Comparison of ENCODE assay signal across 21 cellular contexts in the genomic region with DNA sequence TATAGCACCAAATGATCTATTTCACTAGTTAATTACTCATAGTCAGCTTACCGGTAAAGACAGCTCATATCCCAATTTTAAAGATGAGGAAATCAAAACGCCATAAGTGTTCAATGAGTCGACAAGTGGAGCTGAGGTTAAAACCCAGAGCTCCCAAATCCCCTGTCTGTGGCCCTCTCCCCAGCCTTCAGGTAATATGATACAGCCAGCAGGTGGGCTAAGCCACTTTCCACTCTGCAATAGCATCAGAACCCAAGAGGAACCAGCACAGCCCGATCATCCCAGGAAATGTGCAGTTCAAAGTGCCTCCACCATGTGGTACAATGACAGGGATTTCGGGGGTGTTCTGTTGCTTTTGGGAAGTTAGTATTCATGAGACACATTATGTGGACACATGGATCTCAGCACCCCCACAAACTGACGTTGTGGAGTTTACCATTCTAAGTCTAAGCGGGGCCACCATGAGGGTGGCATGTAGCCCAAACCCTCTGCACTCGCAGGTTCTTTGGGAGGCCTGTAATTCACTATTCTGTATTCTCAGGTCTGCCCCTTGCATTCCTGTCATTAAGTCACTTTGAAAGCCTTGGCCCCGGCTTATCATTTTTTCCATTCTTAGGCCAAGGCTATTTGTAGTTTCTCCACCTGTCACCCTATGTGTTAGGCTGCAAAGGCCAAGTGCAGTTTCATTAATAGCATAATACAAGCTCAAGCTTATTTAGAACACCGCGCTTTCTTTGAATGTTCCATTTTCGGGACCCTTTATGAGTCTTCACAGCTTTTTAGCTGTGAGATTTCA. TPM values are rescaled to one million over a fixed set of nuclear protein-coding genes. Genes with fewer than 3 reads are reported as not detected.
DNase-seq lines count a peak whose midpoint lies in the region; ATAC-seq, FAIRE-seq and TF ChIP-seq lines count a peak whose summit lies in the region.
"Had no signal": no experiment of that assay in that cellular context is flagged by ENCODE, and none has a peak within 500 bp of the region (broad histone marks: within the 10 kb centered on the region; RNA-seq: fewer than 3 reads in every experiment).

No MANE protein-coding gene starts in this region.

- no peaks in the 10 kb centered on the region for H4K20me1 ChIP-seq in K562 (replicated peaks; ENCODE audit: control insufficient read depth, insufficient read depth, low read length)

- no peaks in the 10 kb centered on the region for H3K36me3 Mint-ChIP-seq in activated T-helper 1 cell treated with anti-CD3 and anti-CD28 coated beads, Interleukin-12 subunit alpha, Interleukin-12 subunit beta, Interleukin-2, Interleukin-4 antibody, amounts not matched to agents 30 ng/mL and 10 ng/mL and 1 ng/mL, durations not matched to agents 14 hours and 24 hours and 36 hours (ENCODE audit: low read depth)
- H3K36me3 Mint-ChIP-seq: CD14-positive monocyte, IgD-negative memory B cell had no signal

- H3K4me1 Mint-ChIP-seq in activated T-helper 1 cell treated with anti-CD3 and anti-CD28 coated beads, Interleukin-12 subunit alpha, Interleukin-12 subunit beta, Interleukin-2, Interleukin-4 antibody, amounts not matched to agents 30 ng/mL and 10 ng/mL and 1 ng/mL, durations not matched to agents 14 hours and 24 hours and 36 hours (ENCODE audit: low read depth) = no peaks in the 10 kb centered on the region

- no peaks in the 10 kb centered on the region for H3K9me1 ChIP-seq in K562 (ENCODE audit: control insufficient read depth, insufficient read depth, low read length)

- TF ChIP-seq EP300 in K562 (IDR thresholded peaks at IDR 0.05; ENCODE audit: low read length) = no peak

- FAIRE-seq in K562 (lab: Jason Lieb, UNC) = no peak
- FAIRE-seq: GM12892, HTR-8/SVneo had no signal

- no peak for DNase-seq in K562 (ENCODE audit: extremely low read depth in 1 of 4, low spot score in 3 of 4)
- DNase-seq in right cardiac atrium = no peak
- DNase-seq in psoas muscle = no peak
- DNase-seq in T-helper 9 cell = no peak
- no peak for DNase-seq in NCI-H526 treated with DMSO at 0.1 percent for 48 hours (lab: John Stamatoyannopoulos, UW)
- DNase-seq in activated T-helper 1 cell treated with anti-CD3 and anti-CD28 coated beads, Interleukin-12 subunit alpha, Interleukin-12 subunit beta, Interleukin-2, Interleukin-4 antibody, amounts not matched to agents 30 ng/mL and 10 ng/mL and 1 ng/mL, durations not matched to agents 14 hours and 24 hours and 36 hours (ENCODE audit: low spot score) = no peak
- DNase-seq: ACHN, AML-193, Caco-2, DMS153, NCI-H1417, NCI-H187 treated with DMSO at 0.1 percent for 48 hours, NCI-H446, NCI-H774, SK-N-SH had no signal

- H3K27me3 Mint-ChIP-seq in activated T-helper 1 cell treated with anti-CD3 and anti-CD28 coated beads, Interleukin-12 subunit alpha, Interleukin-12 subunit beta, Interleukin-2, Interleukin-4 antibody, amounts not matched to agents 30 ng/mL and 10 ng/mL and 1 ng/mL, durations not matched to agents 14 hours and 24 hours and 36 hours (ENCODE audit: insufficient read depth) = peaks cover 2% of the 10 kb centered on the region
- H3K27me3 Mint-ChIP-seq: IgD-negative memory B cell had no signal

- H3K4me3 ChIP-seq in HEK293 (ENCODE audit: low read depth, low read length) (no peak overlapping the region), K562 (no peak overlapping the region), right cardiac atrium (ENCODE audit: low read length) (no peak overlapping the region), psoas muscle (no peak overlapping the region)

- H3K27me3 ChIP-seq in K562 (ENCODE audit: control insufficient read depth in 2 of 2, insufficient read depth in 2 of 2, low read length in 2 of 2) (peaks cover 25 to 38% of the 10 kb centered on the region in 2 experiments), right cardiac atrium (ENCODE audit: control insufficient read depth, insufficient read depth) (no peaks in the 10 kb centered on the region), psoas muscle (ENCODE audit: insufficient read depth in 3 of 3, low read length in 2 of 3) (no peaks in the 10 kb centered on the region)

- 3% methylated on average over 12 of the region's 12 CpGs for WGBS in K562 (ENCODE audit: insufficient coverage, low coverage, missing lambda C conversion rate)
- WGBS in right cardiac atrium = 62% methylated on average over 12 of the region's 12 CpGs
- 30 to 40% (median 31%) methylated on average over 12 of the region's 12 CpGs for WGBS in psoas muscle, 3 donors

- peak; percentile 53; the same call in 2 of the 3 replicates for ATAC-seq in K562
- ATAC-seq in right cardiac atrium = peak; percentile 51 to 68
- peak; percentile 61 to 80 (median 72) for ATAC-seq in psoas muscle
- ATAC-seq: Panc1 had no signal

- no peaks in the 10 kb centered on the region for H3K9me3 Mint-ChIP-seq in activated T-helper 1 cell treated with anti-CD3 and anti-CD28 coated beads, Interleukin-12 subunit alpha, Interleukin-12 subunit beta, Interleukin-2, Interleukin-4 antibody, amounts not matched to agents 30 ng/mL and 10 ng/mL and 1 ng/mL, durations not matched to agents 14 hours and 24 hours and 36 hours

- no peak for TF ChIP-seq POLR2A in K562 (conservative IDR thresholded peaks at IDR 0.05)

- no peak for TF ChIP-seq RAD21 in K562 (CRISPR knock-in tag; conservative IDR thresholded peaks at IDR 0.05 in 1 of 2, IDR thresholded peaks at IDR 0.05 in 1 of 2)

- H3K79me2 ChIP-seq in K562 (ENCODE audit: control insufficient read depth, insufficient read depth, low read length) = no peaks in the 10 kb centered on the region

- no peak overlapping the region for H3K4me3 Mint-ChIP-seq in activated T-helper 1 cell treated with anti-CD3 and anti-CD28 coated beads, Interleukin-12 subunit alpha, Interleukin-12 subunit beta, Interleukin-2, Interleukin-4 antibody, amounts not matched to agents 30 ng/mL and 10 ng/mL and 1 ng/mL, durations not matched to agents 14 hours and 24 hours and 36 hours
- H3K4me3 Mint-ChIP-seq: CD14-positive monocyte, IgD-negative memory B cell had no signal

- H3K9ac ChIP-seq in K562 (ENCODE audit: insufficient read depth in 1 of 2, low read depth in 2 of 2, low read length in 2 of 2) = no peak overlapping the region
- H3K9ac ChIP-seq: SK-N-SH had no signal

- BruUV-seq in K562 (replicated peaks; lab: Mats Ljungman, UMichigan) = no TSS peak

- H3K27ac ChIP-seq in HEK293 (ENCODE audit: extremely low read depth, low read depth, low read length) = no peak overlapping the region
- H3K27ac ChIP-seq in K562 (ENCODE audit: extremely low read depth, low read depth, low read length) = no peak overlapping the region
- peak overlapping the region; percentile 67 for H3K27ac ChIP-seq in right cardiac atrium (ENCODE audit: low read length)
- peak overlapping the region; percentile 85 for H3K27ac ChIP-seq in psoas muscle

- H3K27ac Mint-ChIP-seq in activated T-helper 1 cell treated with anti-CD3 and anti-CD28 coated beads, Interleukin-12 subunit alpha, Interleukin-12 subunit beta, Interleukin-2, Interleukin-4 antibody, amounts not matched to agents 30 ng/mL and 10 ng/mL and 1 ng/mL, durations not matched to agents 14 hours and 24 hours and 36 hours = no peak overlapping the region
- H3K27ac Mint-ChIP-seq: CD14-positive monocyte, IgD-negative memory B cell had no signal

- CTCF ChIA-PET in HEK293 (lab: Yijun Ruan, JAX) (interaction anchor here (0.5 to 0.7 kb wide), 2 partner anchors 76 to 134 kb away, joined by 3 read pairs; no protein-coding TSS in a partner anchor), K562 (lab: Yijun Ruan, JAX; ENCODE audit: low intra/inter-chr PET ratio) (no interaction called here)

- H3K9me3 ChIP-seq in HEK293 (ENCODE audit: control insufficient read depth, insufficient read depth, low read depth, low read length) = no peaks in the 10 kb centered on the region
- no peaks in the 10 kb centered on the region for H3K9me3 ChIP-seq in K562 (replicated peaks; ENCODE audit: control insufficient read depth, insufficient read depth, low read depth, low read length)
- H3K9me3 ChIP-seq in right cardiac atrium (ENCODE audit: control insufficient read depth, low read length) = no peaks in the 10 kb centered on the region
- no peaks in the 10 kb centered on the region for H3K9me3 ChIP-seq in psoas muscle
- H3K9me3 ChIP-seq: Caco-2, SK-N-SH had no signal

- H3K4me2 ChIP-seq in K562 (ENCODE audit: insufficient read depth, low read length) = no peak overlapping the region
- H3K4me2 ChIP-seq: SK-N-SH had no signal

- H2AFZ ChIP-seq in K562 (ENCODE audit: low read depth, low read length) = no peak overlapping the region

- no peak for TF ChIP-seq CTCF in HEK293 (tag by site-specific recombination; IDR thresholded peaks at IDR 0.05)
- no peak for TF ChIP-seq CTCF in K562 (IDR thresholded peaks at IDR 0.05 in 2 of 3, conservative IDR thresholded peaks at IDR 0.05 in 1 of 3; ENCODE audit: insufficient read depth in 2 of 3, low read depth in 1 of 3, low read length in 3 of 3)
- TF ChIP-seq CTCF in psoas muscle (IDR thresholded peaks at IDR 0.05) = no peak

- H3K4me1 ChIP-seq in HEK293 (ENCODE audit: control insufficient read depth, insufficient read depth, low read length) = no peaks in the 10 kb centered on the region
- no peaks in the 10 kb centered on the region for H3K4me1 ChIP-seq in K562 (replicated peaks in 1 of 2; ENCODE audit: control insufficient read depth in 2 of 2, insufficient read depth in 2 of 2, low read length in 2 of 2)
- H3K4me1 ChIP-seq in right cardiac atrium (ENCODE audit: control insufficient read depth, insufficient read depth, low read length) = no peaks in the 10 kb centered on the region
- H3K4me1 ChIP-seq in psoas muscle = peaks cover 16% of the 10 kb centered on the region
- H3K4me1 ChIP-seq: Caco-2 had no signal

- POLR2A ChIA-PET in HEK293 (lab: Yijun Ruan, JAX) = no interaction called here
- POLR2A ChIA-PET in K562 (lab: Yijun Ruan, JAX) = interaction anchor here (0.9 kb wide), 1 partner anchor 237 kb away, joined by 3 read pairs; no protein-coding TSS in a partner anchor

- in situ Hi-C loops in K562 (cut with MboI) = no loop called here

- H3K36me3 ChIP-seq in HEK293 (ENCODE audit: control insufficient read depth in 2 of 2, insufficient read depth in 1 of 2, low read length in 2 of 2) (no peaks in the 10 kb centered on the region), K562 (ENCODE audit: control insufficient read depth, insufficient read depth, low read length) (no peaks in the 10 kb centered on the region), psoas muscle (ENCODE audit: insufficient read depth in 1 of 2, low read depth in 1 of 2) (no peaks in the 10 kb centered on the region)

- intact Hi-C loops in K562 (cut with micrococcal nuclease) = no loop called here
- intact Hi-C loops in right cardiac atrium (cut with DNase I) = no loop called here
- intact Hi-C loops in psoas muscle (cut with DNase I) = loop anchor here in 1 of 2 donors (2.0 to 5.0 kb wide), 2 partner anchors 25 to 38 kb away; no protein-coding TSS in a partner anchor
- intact Hi-C loops in activated T-helper 1 cell treated with anti-CD3 and anti-CD28 coated beads, Interleukin-12 subunit alpha, Interleukin-12 subunit beta, Interleukin-2, Interleukin-4 antibody, amounts not matched to agents 30 ng/mL and 10 ng/mL and 1 ng/mL, durations not matched to agents 14 hours and 24 hours and 36 hours (cut with micrococcal nuclease) = no loop called here

RNA-seq across cellular contexts. Expression of a gene that starts 26.3 kb away (rescaled TPM):
- total RNA-seq in K562 (2011; cell fraction: chromatin; rRNA removed; ENCODE audit: low replicate concordance) = 2.2 and 2.6 TPM in 2 replicates
- total RNA-seq in K562 (2011; cell fraction: nucleolus; rRNA removed) = 0.39 and 0.67 TPM in 2 replicates
- 0.84 and 1.8 TPM in 2 replicates for total RNA-seq in K562 (2011; cell fraction: nucleoplasm; rRNA removed)
- 0.27 and 0.37 TPM in 2 replicates for total RNA-seq in K562 (2014; rRNA removed)
- total RNA-seq in K562 (2014; rRNA removed; fragmentation: Illumina TruSeq; extraction: Trizol) = 0.32 and 0.40 TPM in 2 replicates
- total RNA-seq in K562 (2015; rRNA removed; fragmentation: Illumina TruSeq; extraction: Trizol) = 0.34 and 0.94 TPM in 2 replicates
- 0.31 and 0.93 TPM in 2 replicates for total RNA-seq in K562 (2021)
- polyA plus RNA-seq in K562 (2011; rRNA removed) = 0.42 TPM in 2 replicates
- polyA plus RNA-seq in K562 (2011; cell fraction: cytosol; rRNA removed) = 0.24 and 0.54 TPM in 2 replicates
- 1.6 and 3.1 TPM in 2 replicates for polyA plus RNA-seq in K562 (2011; cell fraction: nucleus; rRNA removed)
- 0.37 and 0.48 TPM in 2 replicates for polyA plus RNA-seq in K562 (2012)
- 0.54 and 0.90 TPM in 2 replicates for polyA plus RNA-seq in K562 (2014; fragmentation: Illumina TruSeq; extraction: Trizol)
- under 1 TPM; 0.18 to 0.20 TPM for polyA plus RNA-seq in K562 (2014; fragmentation: Nextera tagmentation; extraction: Ambion mirVana)
- polyA plus RNA-seq in K562 (2014; rRNA removed) = 0.76 and 0.94 TPM in 2 replicates
- 0.53 and 1.1 TPM in 2 replicates for polyA minus RNA-seq in K562 (2011; rRNA and poly(A)+ RNA removed)
- not detected in 2 replicates for polyA minus RNA-seq in K562 (2011; cell fraction: cytosol; rRNA and poly(A)+ RNA removed)
- polyA minus RNA-seq in K562 (2011; cell fraction: nucleus; rRNA and poly(A)+ RNA removed) = 0.67 and 2.3 TPM in 2 replicates
- total RNA-seq in right cardiac atrium = 1,000 to 10,000 TPM; 1,202 to 1,705 (median 1,385) TPM
- polyA plus RNA-seq in right cardiac atrium = 827 TPM
- total RNA-seq in psoas muscle = 1,000 to 10,000 TPM; 2,645 to 4,645 (median 3,147) TPM
- polyA plus RNA-seq in psoas muscle = 1,000 to 10,000 TPM in 1 of 3 donors, 100 to 1,000 TPM in 2; 792 to 1,560 (median 952) TPM
- total RNA-seq in activated T-helper 1 cell treated with anti-CD3 and anti-CD28 coated beads, Interleukin-12 subunit alpha, Interleukin-12 subunit beta, Interleukin-2, Interleukin-4 antibody, amounts not matched to agents 30 ng/mL and 10 ng/mL and 1 ng/mL, durations not matched to agents 14 hours and 24 hours and 36 hours = 0.10 TPM in 1 of 2 replicates, not detected in the other
- total RNA-seq: Caco-2 had no signal
- polyA plus RNA-seq: CD14-positive monocyte, IgD-negative memory B cell had no signal

RNA-seq across cellular contexts. Expression of a gene that starts 55.7 kb away (rescaled TPM):
- 93.9 and 226 TPM in 2 replicates for total RNA-seq in K562 (2011; cell fraction: chromatin; rRNA removed; ENCODE audit: low replicate concordance)
- total RNA-seq in K562 (2011; cell fraction: nucleolus; rRNA removed) = 38.4 and 45.5 TPM in 2 replicates
- total RNA-seq in K562 (2011; cell fraction: nucleoplasm; rRNA removed) = 67.1 and 89.0 TPM in 2 replicates
- total RNA-seq in K562 (2014; rRNA removed) (50.9 and 54.2 TPM in 2 replicates), K562 (2014; rRNA removed; fragmentation: Illumina TruSeq; extraction: Trizol) (101 and 108 TPM in 2 replicates), K562 (2015; rRNA removed; fragmentation: Illumina TruSeq; extraction: Trizol) (82.5 and 89.5 TPM in 2 replicates), K562 (2021) (108 and 113 TPM in 2 replicates), right cardiac atrium (10 to 100 TPM; 11.2 to 12.8 (median 12.2) TPM), psoas muscle (10 to 100 TPM; 11.2 to 23.9 (median 17.4) TPM)
- polyA plus RNA-seq in K562 (2011; rRNA removed) (30.3 and 36.6 TPM in 2 replicates), K562 (2014; fragmentation: Illumina TruSeq; extraction: Trizol) (44.0 and 51.6 TPM in 2 replicates), K562 (2014; fragmentation: Nextera tagmentation; extraction: Ambion mirVana) (10 to 100 TPM; 28.3 to 30.9 TPM), K562 (2014; rRNA removed) (28.4 and 30.6 TPM in 2 replicates), right cardiac atrium (3.2 TPM), psoas muscle (10 to 100 TPM in 1 of 3 donors, 1 to 10 TPM in 2; 4.5 to 14.2 (median 9.6) TPM)
- polyA plus RNA-seq in K562 (2011; cell fraction: cytosol; rRNA removed) = 10.5 and 13.2 TPM in 2 replicates
- polyA plus RNA-seq in K562 (2011; cell fraction: nucleus; rRNA removed) = 42.6 and 43.8 TPM in 2 replicates
- polyA plus RNA-seq in K562 (2012) = 25.8 and 36.8 TPM in 2 replicates
- 202 and 234 TPM in 2 replicates for polyA minus RNA-seq in K562 (2011; rRNA and poly(A)+ RNA removed)
- polyA minus RNA-seq in K562 (2011; cell fraction: cytosol; rRNA and poly(A)+ RNA removed) = 52.4 and 87.3 TPM in 2 replicates
- 68.7 and 101 TPM in 2 replicates for polyA minus RNA-seq in K562 (2011; cell fraction: nucleus; rRNA and poly(A)+ RNA removed)
- total RNA-seq in activated T-helper 1 cell treated with anti-CD3 and anti-CD28 coated beads, Interleukin-12 subunit alpha, Interleukin-12 subunit beta, Interleukin-2, Interleukin-4 antibody, amounts not matched to agents 30 ng/mL and 10 ng/mL and 1 ng/mL, durations not matched to agents 14 hours and 24 hours and 36 hours = 83.6 and 85.2 TPM in 2 replicates

Comparison
In these comparisons a context has a peak if more than half of its experiments do, and no peak if none do; other contexts are left out.
1. H3K27ac ChIP-seq: peak in right cardiac atrium (single experiment) and psoas muscle (single experiment); none in HEK293 (single experiment) and K562 (single experiment).
2. RNA of a gene that starts 26.3 kb away (total RNA-seq): 2,645 to 4,645 TPM in psoas muscle and 1,202 to 1,705 TPM in right cardiac atrium; 0.27 to 2.6 TPM in K562 and 0.10 TPM in activated T-helper 1 cell treated with anti-CD3 and anti-CD28 coated beads, Interleukin-12 subunit alpha, Interleukin-12 subunit beta, Interleukin-2, Interleukin-4 antibody, amounts not matched to agents 30 ng/mL and 10 ng/mL and 1 ng/mL, durations not matched to agents 14 hours and 24 hours and 36 hours; every median in the first group is over 100 times any median in the second.
3. Peak in every context shown above with its lines, with median percentiles within 50 percentile points of each other: ATAC-seq.